ENCODE assay signal across 1 cellular context in the genomic region with DNA sequence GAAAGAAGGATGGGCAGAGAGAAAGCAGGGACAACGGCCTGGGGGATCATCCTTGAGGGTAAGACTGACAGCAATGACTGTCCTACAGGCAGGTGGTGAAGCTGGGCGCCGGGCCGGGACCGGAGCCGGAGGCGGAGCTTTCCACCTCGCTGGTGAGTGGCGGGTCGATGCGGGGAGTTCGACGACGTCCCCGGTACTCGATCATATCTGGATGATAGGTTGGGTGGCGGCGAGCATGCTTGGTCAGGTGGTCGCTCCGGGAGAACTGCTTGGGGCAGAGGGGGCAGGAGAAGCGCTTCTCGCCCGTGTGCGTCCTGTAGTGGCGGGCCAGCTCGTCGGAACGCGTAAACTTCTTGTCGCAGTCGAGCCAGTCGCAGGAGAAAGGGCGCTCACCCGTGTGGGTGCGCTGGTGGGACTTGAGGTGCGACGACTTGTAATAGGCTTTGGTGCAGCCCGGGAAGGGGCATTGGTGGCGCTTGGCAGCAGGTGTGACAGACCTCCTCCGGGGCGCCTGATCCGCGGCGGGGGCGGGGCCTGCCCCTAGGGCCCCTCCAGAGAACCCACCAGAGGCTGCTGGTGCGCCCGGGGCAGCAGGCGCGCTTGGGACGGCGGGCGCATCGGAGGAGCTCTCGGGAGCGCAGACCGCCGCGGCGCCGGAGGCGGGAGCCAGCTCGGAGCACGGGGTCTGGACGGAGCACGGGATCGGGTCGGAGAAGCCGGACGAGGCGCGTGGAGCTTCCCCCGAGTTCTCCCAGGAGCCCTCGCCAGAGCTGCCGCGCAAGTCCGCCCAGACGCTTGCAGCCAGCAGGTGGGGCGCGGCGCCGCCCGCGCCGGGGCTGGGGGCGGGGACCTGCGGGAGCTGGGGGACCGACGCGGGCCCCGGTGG.
TF ChIP-seq lines count a peak whose summit lies in the region.

No MANE protein-coding gene starts in this region.

TF ChIP-seq in WTC11, 78 proteins besides CTCF, POLR2A, EP300 and RAD21 (continued from another document):
- TF ChIP-seq, protein P1, sequence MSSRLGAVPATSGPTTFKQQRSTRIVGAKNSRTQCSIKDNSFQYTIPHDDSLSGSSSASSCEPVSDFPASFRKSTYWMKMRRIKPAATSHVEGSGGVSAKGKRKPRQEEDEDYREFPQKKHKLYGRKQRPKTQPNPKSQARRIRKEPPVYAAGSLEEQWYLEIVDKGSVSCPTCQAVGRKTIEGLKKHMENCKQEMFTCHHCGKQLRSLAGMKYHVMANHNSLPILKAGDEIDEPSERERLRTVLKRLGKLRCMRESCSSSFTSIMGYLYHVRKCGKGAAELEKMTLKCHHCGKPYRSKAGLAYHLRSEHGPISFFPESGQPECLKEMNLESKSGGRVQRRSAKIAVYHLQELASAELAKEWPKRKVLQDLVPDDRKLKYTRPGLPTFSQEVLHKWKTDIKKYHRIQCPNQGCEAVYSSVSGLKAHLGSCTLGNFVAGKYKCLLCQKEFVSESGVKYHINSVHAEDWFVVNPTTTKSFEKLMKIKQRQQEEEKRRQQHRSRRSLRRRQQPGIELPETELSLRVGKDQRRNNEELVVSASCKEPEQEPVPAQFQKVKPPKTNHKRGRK (CRISPR knock-in tag; IDR thresholded peaks at IDR 0.05; ENCODE audit: borderline replicate concordance) = no peak
- TF ChIP-seq GRHL2 (CRISPR knock-in tag; IDR thresholded peaks at IDR 0.05; ENCODE audit: insufficient replicate concordance, severe bottlenecking) (no peak), MYBL2 (CRISPR knock-in tag; IDR thresholded peaks at IDR 0.05) (no peak), HMGA2 (CRISPR knock-in tag; IDR thresholded peaks at IDR 0.05) (no peak), EMX1 (CRISPR knock-in tag; IDR thresholded peaks at IDR 0.05) (no peak), TP53 (CRISPR knock-in tag; IDR thresholded peaks at IDR 0.05) (peak; percentile 88), ZBTB21 (CRISPR knock-in tag; IDR thresholded peaks at IDR 0.05; ENCODE audit: borderline replicate concordance) (no peak), ESRRA (CRISPR knock-in tag; IDR thresholded peaks at IDR 0.05; ENCODE audit: borderline replicate concordance) (0 out of 2 replicates have a peak, but pooled peaks have one; percentile 45), JUN (CRISPR knock-in tag; IDR thresholded peaks at IDR 0.05) (0 out of 2 replicates have a peak, but pooled peaks have one; percentile 12), RELA (CRISPR knock-in tag; IDR thresholded peaks at IDR 0.05; ENCODE audit: borderline replicate concordance) (no peak), ZNF263 (CRISPR knock-in tag; IDR thresholded peaks at IDR 0.05; ENCODE audit: low read depth) (no peak), ZNF232 (CRISPR knock-in tag; IDR thresholded peaks at IDR 0.05) (0 out of 2 replicates have a peak, but pooled peaks have one; percentile 9), SMAD3 (CRISPR knock-in tag; IDR thresholded peaks at IDR 0.05; ENCODE audit: borderline replicate concordance) (peak; percentile 31; the same call in 1 of the 2 replicates), FOXP1 (CRISPR knock-in tag; IDR thresholded peaks at IDR 0.05; ENCODE audit: borderline replicate concordance) (peak; percentile 34; the same call in 1 of the 2 replicates), CREB1 (CRISPR knock-in tag; IDR thresholded peaks at IDR 0.05) (peak; percentile 76; the same call in 1 of the 2 replicates)
- TF ChIP-seq, protein P2, sequence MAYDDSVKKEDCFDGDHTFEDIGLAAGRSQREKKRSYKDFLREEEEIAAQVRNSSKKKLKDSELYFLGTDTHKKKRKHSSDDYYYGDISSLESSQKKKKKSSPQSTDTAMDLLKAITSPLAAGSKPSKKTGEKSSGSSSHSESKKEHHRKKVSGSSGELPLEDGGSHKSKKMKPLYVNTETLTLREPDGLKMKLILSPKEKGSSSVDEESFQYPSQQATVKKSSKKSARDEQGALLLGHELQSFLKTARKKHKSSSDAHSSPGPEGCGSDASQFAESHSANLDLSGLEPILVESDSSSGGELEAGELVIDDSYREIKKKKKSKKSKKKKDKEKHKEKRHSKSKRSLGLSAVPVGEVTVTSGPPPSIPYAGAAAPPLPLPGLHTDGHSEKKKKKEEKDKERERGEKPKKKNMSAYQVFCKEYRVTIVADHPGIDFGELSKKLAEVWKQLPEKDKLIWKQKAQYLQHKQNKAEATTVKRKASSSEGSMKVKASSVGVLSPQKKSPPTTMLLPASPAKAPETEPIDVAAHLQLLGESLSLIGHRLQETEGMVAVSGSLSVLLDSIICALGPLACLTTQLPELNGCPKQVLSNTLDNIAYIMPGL (CRISPR knock-in tag; IDR thresholded peaks at IDR 0.05) = peak; percentile 13; the same call in 1 of the 2 replicates
- TF ChIP-seq, protein P3, sequence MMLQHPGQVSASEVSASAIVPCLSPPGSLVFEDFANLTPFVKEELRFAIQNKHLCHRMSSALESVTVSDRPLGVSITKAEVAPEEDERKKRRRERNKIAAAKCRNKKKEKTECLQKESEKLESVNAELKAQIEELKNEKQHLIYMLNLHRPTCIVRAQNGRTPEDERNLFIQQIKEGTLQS (CRISPR knock-in tag; conservative IDR thresholded peaks at IDR 0.05) = no peak
- TF ChIP-seq, protein P4, sequence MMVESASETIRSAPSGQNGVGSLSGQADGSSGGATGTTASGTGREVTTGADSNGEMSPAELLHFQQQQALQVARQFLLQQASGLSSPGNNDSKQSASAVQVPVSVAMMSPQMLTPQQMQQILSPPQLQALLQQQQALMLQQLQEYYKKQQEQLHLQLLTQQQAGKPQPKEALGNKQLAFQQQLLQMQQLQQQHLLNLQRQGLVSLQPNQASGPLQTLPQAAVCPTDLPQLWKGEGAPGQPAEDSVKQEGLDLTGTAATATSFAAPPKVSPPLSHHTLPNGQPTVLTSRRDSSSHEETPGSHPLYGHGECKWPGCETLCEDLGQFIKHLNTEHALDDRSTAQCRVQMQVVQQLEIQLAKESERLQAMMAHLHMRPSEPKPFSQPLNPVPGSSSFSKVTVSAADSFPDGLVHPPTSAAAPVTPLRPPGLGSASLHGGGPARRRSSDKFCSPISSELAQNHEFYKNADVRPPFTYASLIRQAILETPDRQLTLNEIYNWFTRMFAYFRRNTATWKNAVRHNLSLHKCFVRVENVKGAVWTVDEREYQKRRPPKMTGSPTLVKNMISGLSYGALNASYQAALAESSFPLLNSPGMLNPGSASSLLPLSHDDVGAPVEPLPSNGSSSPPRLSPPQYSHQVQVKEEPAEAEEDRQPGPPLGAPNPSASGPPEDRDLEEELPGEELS (CRISPR knock-in tag; IDR thresholded peaks at IDR 0.05) = peak; percentile 2; the same call in 1 of the 2 replicates
- TF ChIP-seq, protein P5, sequence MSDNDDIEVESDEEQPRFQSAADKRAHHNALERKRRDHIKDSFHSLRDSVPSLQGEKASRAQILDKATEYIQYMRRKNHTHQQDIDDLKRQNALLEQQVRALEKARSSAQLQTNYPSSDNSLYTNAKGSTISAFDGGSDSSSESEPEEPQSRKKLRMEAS (CRISPR knock-in tag; IDR thresholded peaks at IDR 0.05) = peak; percentile 84
- TF ChIP-seq, protein P6, sequence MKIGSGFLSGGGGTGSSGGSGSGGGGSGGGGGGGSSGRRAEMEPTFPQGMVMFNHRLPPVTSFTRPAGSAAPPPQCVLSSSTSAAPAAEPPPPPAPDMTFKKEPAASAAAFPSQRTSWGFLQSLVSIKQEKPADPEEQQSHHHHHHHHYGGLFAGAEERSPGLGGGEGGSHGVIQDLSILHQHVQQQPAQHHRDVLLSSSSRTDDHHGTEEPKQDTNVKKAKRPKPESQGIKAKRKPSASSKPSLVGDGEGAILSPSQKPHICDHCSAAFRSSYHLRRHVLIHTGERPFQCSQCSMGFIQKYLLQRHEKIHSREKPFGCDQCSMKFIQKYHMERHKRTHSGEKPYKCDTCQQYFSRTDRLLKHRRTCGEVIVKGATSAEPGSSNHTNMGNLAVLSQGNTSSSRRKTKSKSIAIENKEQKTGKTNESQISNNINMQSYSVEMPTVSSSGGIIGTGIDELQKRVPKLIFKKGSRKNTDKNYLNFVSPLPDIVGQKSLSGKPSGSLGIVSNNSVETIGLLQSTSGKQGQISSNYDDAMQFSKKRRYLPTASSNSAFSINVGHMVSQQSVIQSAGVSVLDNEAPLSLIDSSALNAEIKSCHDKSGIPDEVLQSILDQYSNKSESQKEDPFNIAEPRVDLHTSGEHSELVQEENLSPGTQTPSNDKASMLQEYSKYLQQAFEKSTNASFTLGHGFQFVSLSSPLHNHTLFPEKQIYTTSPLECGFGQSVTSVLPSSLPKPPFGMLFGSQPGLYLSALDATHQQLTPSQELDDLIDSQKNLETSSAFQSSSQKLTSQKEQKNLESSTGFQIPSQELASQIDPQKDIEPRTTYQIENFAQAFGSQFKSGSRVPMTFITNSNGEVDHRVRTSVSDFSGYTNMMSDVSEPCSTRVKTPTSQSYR (CRISPR knock-in tag; IDR thresholded peaks at IDR 0.05) = peak; percentile 67; the same call in 1 of the 2 replicates
- TF ChIP-seq, protein P7, sequence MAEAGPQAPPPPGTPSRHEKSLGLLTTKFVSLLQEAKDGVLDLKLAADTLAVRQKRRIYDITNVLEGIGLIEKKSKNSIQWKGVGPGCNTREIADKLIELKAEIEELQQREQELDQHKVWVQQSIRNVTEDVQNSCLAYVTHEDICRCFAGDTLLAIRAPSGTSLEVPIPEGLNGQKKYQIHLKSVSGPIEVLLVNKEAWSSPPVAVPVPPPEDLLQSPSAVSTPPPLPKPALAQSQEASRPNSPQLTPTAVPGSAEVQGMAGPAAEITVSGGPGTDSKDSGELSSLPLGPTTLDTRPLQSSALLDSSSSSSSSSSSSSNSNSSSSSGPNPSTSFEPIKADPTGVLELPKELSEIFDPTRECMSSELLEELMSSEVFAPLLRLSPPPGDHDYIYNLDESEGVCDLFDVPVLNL (CRISPR knock-in tag; IDR thresholded peaks at IDR 0.05; ENCODE audit: borderline replicate concordance, low read depth) = no peak
- TF ChIP-seq, protein P8, sequence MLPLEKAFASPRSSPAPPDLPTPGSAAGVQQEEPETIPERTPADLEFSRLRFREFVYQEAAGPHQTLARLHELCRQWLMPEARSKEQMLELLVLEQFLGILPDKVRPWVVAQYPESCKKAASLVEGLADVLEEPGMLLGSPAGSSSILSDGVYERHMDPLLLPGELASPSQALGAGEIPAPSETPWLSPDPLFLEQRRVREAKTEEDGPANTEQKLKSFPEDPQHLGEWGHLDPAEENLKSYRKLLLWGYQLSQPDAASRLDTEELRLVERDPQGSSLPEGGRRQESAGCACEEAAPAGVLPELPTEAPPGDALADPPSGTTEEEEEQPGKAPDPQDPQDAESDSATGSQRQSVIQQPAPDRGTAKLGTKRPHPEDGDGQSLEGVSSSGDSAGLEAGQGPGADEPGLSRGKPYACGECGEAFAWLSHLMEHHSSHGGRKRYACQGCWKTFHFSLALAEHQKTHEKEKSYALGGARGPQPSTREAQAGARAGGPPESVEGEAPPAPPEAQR (CRISPR knock-in tag; IDR thresholded peaks at IDR 0.05) = no peak
- TF ChIP-seq, protein P9, sequence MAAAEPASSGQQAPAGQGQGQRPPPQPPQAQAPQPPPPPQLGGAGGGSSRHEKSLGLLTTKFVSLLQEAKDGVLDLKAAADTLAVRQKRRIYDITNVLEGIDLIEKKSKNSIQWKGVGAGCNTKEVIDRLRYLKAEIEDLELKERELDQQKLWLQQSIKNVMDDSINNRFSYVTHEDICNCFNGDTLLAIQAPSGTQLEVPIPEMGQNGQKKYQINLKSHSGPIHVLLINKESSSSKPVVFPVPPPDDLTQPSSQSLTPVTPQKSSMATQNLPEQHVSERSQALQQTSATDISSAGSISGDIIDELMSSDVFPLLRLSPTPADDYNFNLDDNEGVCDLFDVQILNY (CRISPR knock-in tag; IDR thresholded peaks at IDR 0.05) = peak; percentile 35; the same call in 1 of the 2 replicates
- TF ChIP-seq, protein P10, sequence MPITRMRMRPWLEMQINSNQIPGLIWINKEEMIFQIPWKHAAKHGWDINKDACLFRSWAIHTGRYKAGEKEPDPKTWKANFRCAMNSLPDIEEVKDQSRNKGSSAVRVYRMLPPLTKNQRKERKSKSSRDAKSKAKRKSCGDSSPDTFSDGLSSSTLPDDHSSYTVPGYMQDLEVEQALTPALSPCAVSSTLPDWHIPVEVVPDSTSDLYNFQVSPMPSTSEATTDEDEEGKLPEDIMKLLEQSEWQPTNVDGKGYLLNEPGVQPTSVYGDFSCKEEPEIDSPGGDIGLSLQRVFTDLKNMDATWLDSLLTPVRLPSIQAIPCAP (CRISPR knock-in tag; IDR thresholded peaks at IDR 0.05) = no peak
